21 cellular contexts compared by ENCODE assay signal in genomic region chr17:49989518-49989880, GRCh38. TPM values are rescaled to one million over a fixed set of nuclear protein-coding genes. Genes with fewer than 3 reads are reported as not detected.
"Had no signal": no experiment of that assay in that cellular context is flagged by ENCODE, and none has a peak within 500 bp of the region (broad histone marks: within the 10 kb centered on the region; RNA-seq: fewer than 3 reads in every experiment).

No MANE protein-coding gene starts in this region.

- H3K4me3 ChIP-seq: suprapubic skin had no signal

- H3K9me3 ChIP-seq: suprapubic skin had no signal

- H3K4me3 Mint-ChIP-seq: activated naive CD8-positive, alpha-beta T cell treated with anti-CD3 and anti-CD28 coated beads for 36 hours; activated T-cell treated with anti-CD3 and anti-CD28 coated beads, Interleukin-2, amount 50 U/mL, for 4 hours; natural killer cell; stimulated activated naive CD8-positive, alpha-beta T cell treated with anti-CD3 and anti-CD28 coated beads, Interleukin-15, Interleukin-2, amounts not matched to agents 100 ng/mL and 50 ng/mL, for 24 hours had no signal

- H3K36me3 Mint-ChIP-seq: activated naive CD8-positive, alpha-beta T cell treated with anti-CD3 and anti-CD28 coated beads for 36 hours; natural killer cell had no signal

- H3K36me3 ChIP-seq: brain microvascular endothelial cell, suprapubic skin had no signal

- H3K9me3 Mint-ChIP-seq: activated naive CD8-positive, alpha-beta T cell treated with anti-CD3 and anti-CD28 coated beads for 36 hours; activated T-cell treated with anti-CD3 and anti-CD28 coated beads, Interleukin-2, amount 50 U/mL, for 4 hours; natural killer cell; stimulated activated naive CD8-positive, alpha-beta T cell treated with anti-CD3 and anti-CD28 coated beads, Interleukin-15, Interleukin-2, amounts not matched to agents 100 ng/mL and 50 ng/mL, for 24 hours had no signal

- H3K27ac ChIP-seq: brain microvascular endothelial cell, suprapubic skin had no signal

- DNase-seq: activated CD4-positive, alpha-beta T cell treated with anti-CD3 and anti-CD28 coated beads, Interleukin-2, amount 50 U/mL, for 4 hours; activated gamma-delta T cell treated with Interleukin-2 at 50 U/mL for 16 hours; activated naive CD8-positive, alpha-beta T cell treated with anti-CD3 and anti-CD28 coated beads for 36 hours; activated T-cell treated with anti-CD3 and anti-CD28 coated beads, Interleukin-2, amount 50 U/mL, for 4 hours; brain microvascular endothelial cell; dermis blood vessel endothelial cell; mesenchymal stem cell; natural killer cell; right cardiac atrium; small intestine; stimulated activated CD4-positive, alpha-beta T cell treated with anti-CD3 and anti-CD28 coated beads, Interleukin-4, amount 100 ng/mL, for 4 hours; stimulated activated CD8-positive, alpha-beta memory T cell treated with anti-CD3 and anti-CD28 coated beads, Interleukin-4, amount 100 ng/mL, for 48 hours; trophoblast cell had no signal

- H3K27ac Mint-ChIP-seq: activated naive CD8-positive, alpha-beta T cell treated with anti-CD3 and anti-CD28 coated beads for 36 hours; natural killer cell; progenitor cell of endocrine pancreas; stimulated activated naive CD8-positive, alpha-beta T cell treated with anti-CD3 and anti-CD28 coated beads, Interleukin-15, Interleukin-2, amounts not matched to agents 100 ng/mL and 50 ng/mL, for 24 hours had no signal

- ATAC-seq: activated CD4-positive, CD25-positive, alpha-beta regulatory T cell treated with anti-CD3 and anti-CD28 coated beads, Interleukin-2, amount 50 U/mL, for 24 hours; activated T-cell treated with anti-CD3 and anti-CD28 coated beads, Interleukin-2, amount 50 U/mL, for 4 hours; natural killer cell; right cardiac atrium had no signal

RNA-seq across cellular contexts. Expression of gene DLX3, which starts 5.5 kb away (rescaled TPM):
- total RNA-seq: dermis blood vessel endothelial cell, epithelial cell of proximal tubule, frontal cortex, liver, natural killer cell had no signal
- polyA plus RNA-seq: liver had no signal

RNA-seq across cellular contexts. Expression of gene DLX4, which starts 20.5 kb away (rescaled TPM):
- total RNA-seq: cerebellum, dermis blood vessel endothelial cell, epithelial cell of proximal tubule, frontal cortex, liver had no signal
- polyA plus RNA-seq: liver had no signal
